8 cellular contexts compared by ENCODE assay signal in the genomic region with DNA sequence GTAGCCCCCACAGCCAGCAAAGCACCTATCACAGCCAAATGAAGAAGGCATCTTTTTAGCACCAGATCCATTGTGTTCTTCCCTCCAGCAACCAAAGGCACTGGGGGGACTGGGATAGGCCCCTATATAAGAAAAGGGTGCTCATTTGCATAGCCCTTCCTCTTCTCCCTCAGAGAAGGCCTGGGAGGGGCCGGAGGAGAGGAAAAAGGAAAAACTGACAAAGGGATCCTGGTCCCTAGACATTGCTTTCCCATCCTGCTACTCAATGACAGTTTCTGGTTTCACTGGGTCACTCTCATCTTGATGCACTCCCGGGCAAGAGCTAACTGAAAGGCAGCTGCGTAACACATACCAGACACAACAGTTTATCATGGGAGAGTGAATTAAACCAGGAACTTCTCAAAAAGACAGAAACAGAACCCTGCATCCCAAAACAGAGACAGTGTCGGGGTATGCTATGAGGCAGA.
DNase-seq lines count a peak whose midpoint lies in the region; ATAC-seq and TF ChIP-seq lines count a peak whose summit lies in the region.

Gene PMEL, minus strand, starts transcription at position 102 of the 467 bp plus-strand sequence. Its CDS starts 31 bp downstream, at position 71.

- DNase-seq in AG04449 (ENCODE audit: low read depth, low spot score): no peak
- DNase-seq in amniotic stem cell (lab: John Stamatoyannopoulos, UW): peak; percentile 1
- DNase-seq in stimulated activated naive CD8-positive, alpha-beta T cell treated with anti-CD3 and anti-CD28 coated beads, Interleukin-15, amount 100 ng/mL, for 72 hours: no peak
- DNase-seq in T-helper 9 cell: no peak
- DNase-seq in dedifferentiated amniotic fluid mesenchymal stem cell (ENCODE audit: extremely low spot score): no peak

- POLR2A ChIA-PET in AG04449 (lab: Yijun Ruan, JAX): interaction anchor here (0.7 kb wide), 1 partner anchor 152 kb away, joined by 3 read pairs; the partner anchor contains the start of gene ZC3H10

- ATAC-seq in HG02938 (IDR thresholded peaks at IDR 0.05; ENCODE audit: unreplicated experiment): peak; percentile 18
- peak; percentile 3 for ATAC-seq in stimulated activated naive CD8-positive, alpha-beta T cell treated with anti-CD3 and anti-CD28 coated beads, Interleukin-15, amount 100 ng/mL, for 72 hours
- no peak for ATAC-seq in GM18907 (IDR thresholded peaks at IDR 0.05; ENCODE audit: unreplicated experiment)

- no peaks in the 10 kb centered on the region for H3K27me3 Mint-ChIP-seq in stimulated activated naive CD8-positive, alpha-beta T cell treated with anti-CD3 and anti-CD28 coated beads, Interleukin-15, amount 100 ng/mL, for 72 hours

- H3K4me3 ChIP-seq in AG04449 (ENCODE audit: low read depth, low read length) (peak within 1 kb of the TSS; percentile 85), iPS-18c (ENCODE audit: insufficient read depth, low read depth, low read length) (peak within 1 kb of the TSS; percentile 97)

- peaks cover 39% of the 10 kb centered on the region for H3K4me1 Mint-ChIP-seq in stimulated activated naive CD8-positive, alpha-beta T cell treated with anti-CD3 and anti-CD28 coated beads, Interleukin-15, amount 100 ng/mL, for 72 hours

- peak within 1 kb of the TSS; percentile 96 to 100 for H3K4me3 Mint-ChIP-seq in stimulated activated naive CD8-positive, alpha-beta T cell treated with anti-CD3 and anti-CD28 coated beads, Interleukin-15, amount 100 ng/mL, for 72 hours

- no peaks in the 10 kb centered on the region for H3K9me3 Mint-ChIP-seq in stimulated activated naive CD8-positive, alpha-beta T cell treated with anti-CD3 and anti-CD28 coated beads, Interleukin-15, amount 100 ng/mL, for 72 hours

- CTCF ChIA-PET in AG04449 (lab: Yijun Ruan, JAX): interaction anchor here (1.0 kb wide), 1 partner anchor 25 kb away, joined by 3 read pairs; no protein-coding TSS in a partner anchor

- TF ChIP-seq CTCF in AG04449 (IDR thresholded peaks at IDR 0.05; ENCODE audit: insufficient read depth, low read length, missing control alignments): no peak

- H3K9me3 ChIP-seq in iPS-18c (ENCODE audit: control insufficient read depth, insufficient read depth, low read length): no peaks in the 10 kb centered on the region

- peak within 1 kb of the TSS; percentile 93 to 98 for H3K27ac Mint-ChIP-seq in stimulated activated naive CD8-positive, alpha-beta T cell treated with anti-CD3 and anti-CD28 coated beads, Interleukin-15, amount 100 ng/mL, for 72 hours
